In the genomic region with DNA sequence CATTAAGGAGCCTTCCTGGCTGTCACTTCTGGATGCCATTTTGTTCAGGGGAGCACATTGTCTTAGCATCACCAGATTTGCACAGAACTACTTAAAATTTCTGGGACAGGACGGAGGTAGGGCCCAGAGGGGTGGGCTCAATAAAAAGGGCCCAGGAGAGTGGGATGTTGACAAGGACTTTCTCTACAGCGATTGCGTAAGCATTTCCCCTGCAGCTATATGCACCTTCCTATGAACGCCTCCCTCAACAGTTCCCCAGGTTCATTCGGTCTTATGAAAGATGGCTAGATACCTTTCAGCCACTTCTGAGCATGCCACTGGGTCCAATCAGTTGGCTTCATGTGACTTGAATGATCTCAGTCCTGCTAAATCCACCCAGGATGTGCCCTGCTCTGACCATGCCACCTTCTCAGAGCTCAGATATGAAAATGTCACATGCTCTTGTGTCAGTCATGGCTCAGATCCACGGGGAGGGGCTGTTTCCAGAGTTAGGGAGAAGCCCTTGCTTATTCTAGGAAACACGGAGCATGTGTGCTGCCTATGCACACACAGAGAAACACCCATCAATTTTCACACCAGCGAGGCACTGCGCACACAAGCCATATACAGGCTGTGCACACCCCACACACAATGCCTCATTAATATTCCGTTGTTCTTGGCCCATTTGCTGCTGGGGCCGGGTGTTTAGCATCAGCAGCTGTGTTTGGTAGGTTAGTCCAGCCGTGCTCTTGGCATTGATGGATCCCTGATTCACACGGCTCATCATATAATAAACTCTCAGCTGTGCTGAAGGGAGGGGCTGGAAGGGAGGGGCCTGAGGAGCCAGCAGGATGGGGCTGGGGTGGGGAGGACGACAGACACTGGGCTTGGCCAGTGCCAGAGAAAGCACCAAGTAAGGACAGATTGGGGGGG, we compare ENCODE assay signal across 11 cellular contexts. TPM values are rescaled to one million over a fixed set of nuclear protein-coding genes. Genes with fewer than 3 reads are reported as not detected.
DNase-seq lines count a peak whose midpoint lies in the region; ATAC-seq and TF ChIP-seq lines count a peak whose summit lies in the region.
"Had no signal": no experiment of that assay in that cellular context is flagged by ENCODE, and none has a peak within 500 bp of the region (broad histone marks: within the 10 kb centered on the region; RNA-seq: fewer than 3 reads in every experiment).

No MANE protein-coding gene starts in this region.

- H3K9me3 Mint-ChIP-seq in stimulated activated effector memory CD8-positive, alpha-beta T cell treated with anti-CD3 and anti-CD28 coated beads, Interleukin-12 subunit alpha, Interleukin-12 subunit beta, amount 100 ng/mL, for 72 hours: no peaks in the 10 kb centered on the region
- H3K9me3 Mint-ChIP-seq: dendritic cell treated with granulocyte-macrophage colony-stimulating factor and Interleukin-4, amounts not matched to agents 40 ng/mL and 50 ng/mL, for 4 days; memory B cell had no signal

- H3K4me3 Mint-ChIP-seq in stimulated activated effector memory CD8-positive, alpha-beta T cell treated with anti-CD3 and anti-CD28 coated beads, Interleukin-12 subunit alpha, Interleukin-12 subunit beta, amount 100 ng/mL, for 72 hours: no peak overlapping the region
- H3K4me3 Mint-ChIP-seq: dendritic cell treated with granulocyte-macrophage colony-stimulating factor and Interleukin-4, amounts not matched to agents 40 ng/mL and 50 ng/mL, for 4 days; memory B cell had no signal

- DNase-seq in DMS79 treated with DMSO at 0.1 percent for 48 hours (lab: John Stamatoyannopoulos, UW): peak; percentile 30
- no peak for DNase-seq in DMS79 (lab: John Stamatoyannopoulos, UW)
- DNase-seq in SHP77 (lab: John Stamatoyannopoulos, UW): peak; percentile 71 to 79
- no peak for DNase-seq in right atrium auricular region (ENCODE audit: low spot score)
- no peak for DNase-seq in stimulated activated effector memory CD8-positive, alpha-beta T cell treated with anti-CD3 and anti-CD28 coated beads, Interleukin-12 subunit alpha, Interleukin-12 subunit beta, amount 100 ng/mL, for 72 hours (ENCODE audit: low spot score in 2 of 2)
- DNase-seq in stimulated activated CD4-positive, alpha-beta T cell treated with anti-CD3 and anti-CD28 coated beads, Interleukin-12 subunit alpha, Interleukin-12 subunit beta, amount 100 ng/mL, for 4 hours: no peak
- DNase-seq in activated T-cell treated with anti-CD3 and anti-CD28 coated beads, Interleukin-2, amount 50 U/mL, for 1 hour: no peak
- DNase-seq: activated naive CD4-positive, alpha-beta T cell had no signal

- peaks cover 21% of the 10 kb centered on the region for H3K4me1 Mint-ChIP-seq in stimulated activated effector memory CD8-positive, alpha-beta T cell treated with anti-CD3 and anti-CD28 coated beads, Interleukin-12 subunit alpha, Interleukin-12 subunit beta, amount 100 ng/mL, for 72 hours
- H3K4me1 Mint-ChIP-seq: memory B cell had no signal

- peaks cover 95% of the 10 kb centered on the region for H3K36me3 ChIP-seq in right atrium auricular region

- H3K4me3 ChIP-seq in right atrium auricular region: no peak overlapping the region

- peaks cover 0 to 44% of the 10 kb centered on the region in 2 donors for H3K4me1 ChIP-seq in right atrium auricular region

- H3K27ac ChIP-seq in right atrium auricular region: peak overlapping the region; percentile 75 to 80

- no peaks in the 10 kb centered on the region for H3K9me3 ChIP-seq in right atrium auricular region

- no peaks in the 10 kb centered on the region for H3K27me3 ChIP-seq in right atrium auricular region

- peak overlapping the region; percentile 48 for H3K27ac Mint-ChIP-seq in stimulated activated effector memory CD8-positive, alpha-beta T cell treated with anti-CD3 and anti-CD28 coated beads, Interleukin-12 subunit alpha, Interleukin-12 subunit beta, amount 100 ng/mL, for 72 hours
- H3K27ac Mint-ChIP-seq: dendritic cell treated with granulocyte-macrophage colony-stimulating factor and Interleukin-4, amounts not matched to agents 40 ng/mL and 50 ng/mL, for 4 days; memory B cell had no signal

- TF ChIP-seq CTCF in right atrium auricular region (IDR thresholded peaks at IDR 0.05): no peak

- H3K36me3 Mint-ChIP-seq in stimulated activated effector memory CD8-positive, alpha-beta T cell treated with anti-CD3 and anti-CD28 coated beads, Interleukin-12 subunit alpha, Interleukin-12 subunit beta, amount 100 ng/mL, for 72 hours: peaks cover 80% of the 10 kb centered on the region
- H3K36me3 Mint-ChIP-seq: memory B cell had no signal

- no peak for ATAC-seq in stimulated activated effector memory CD8-positive, alpha-beta T cell treated with anti-CD3 and anti-CD28 coated beads, Interleukin-12 subunit alpha, Interleukin-12 subunit beta, amount 100 ng/mL, for 72 hours
- no peak for ATAC-seq in GM19452 (IDR thresholded peaks at IDR 0.05; ENCODE audit: unreplicated experiment)

RNA-seq across cellular contexts. Expression of a gene that starts 52.5 kb away (rescaled TPM):
- 100 to 1,000 TPM in 1 of 2 donors, 10 to 100 TPM in 1; 83.7 to 240 TPM for total RNA-seq in right atrium auricular region

Comparison
In these comparisons a context has a peak if more than half of its experiments do, and no peak if none do; other contexts are left out.
1. DNase-seq: peak in DMS79 treated with DMSO at 0.1 percent for 48 hours (single experiment) and SHP77 (2 of 2); none in DMS79 (single experiment), right atrium auricular region (single experiment), stimulated activated effector memory CD8-positive, alpha-beta T cell treated with anti-CD3 and anti-CD28 coated beads, Interleukin-12 subunit alpha, Interleukin-12 subunit beta, amount 100 ng/mL, for 72 hours (0 of 2), stimulated activated CD4-positive, alpha-beta T cell treated with anti-CD3 and anti-CD28 coated beads, Interleukin-12 subunit alpha, Interleukin-12 subunit beta, amount 100 ng/mL, for 4 hours (single experiment) and activated T-cell treated with anti-CD3 and anti-CD28 coated beads, Interleukin-2, amount 50 U/mL, for 1 hour (single experiment).